28 cellular contexts compared by ENCODE assay signal in genomic region chr5:9401786-9402472, GRCh38.
A peak's percentile ranks its signal among the peaks of the same experiment; 100 is the strongest.
DNase-seq lines count a peak whose midpoint lies in the region; ATAC-seq, FAIRE-seq and TF ChIP-seq lines count a peak whose summit lies in the region.
"Had no signal": no experiment of that assay in that cellular context is flagged by ENCODE, and none has a peak within 500 bp of the region (broad histone marks: within the 10 kb centered on the region; RNA-seq: fewer than 3 reads in every experiment).

No MANE protein-coding gene starts in this region.

- TF ChIP-seq CTCF in bronchial epithelial cell (IDR thresholded peaks at IDR 0.05; ENCODE audit: insufficient read depth, low read length, severe bottlenecking): no peak

- ATAC-seq in left lobe of liver: peak; percentile 81
- no peak for ATAC-seq in GM18870 (IDR thresholded peaks at IDR 0.05; ENCODE audit: unreplicated experiment)
- ATAC-seq in stimulated activated naive CD8-positive, alpha-beta T cell treated with anti-CD3 and anti-CD28 coated beads, Interleukin-15, Interleukin-2, amounts not matched to agents 100 U/mL and 50 U/mL, for 24 hours: no peak
- ATAC-seq: activated CD8-positive, alpha-beta T cell treated with anti-CD3 and anti-CD28 coated beads for 36 hours; foreskin keratinocyte; GM12878; pancreas; upper lobe of right lung had no signal

- DNase-seq in EH (ENCODE audit: low read depth) (peak; percentile 33), LHCN-M2 (ENCODE audit: low read depth) (peak; percentile 18), bronchial epithelial cell (ENCODE audit: low read depth) (peak; percentile 72), left lobe of liver (ENCODE audit: low spot score) (peak; percentile 69), DMS114 treated with DMSO at 0.1 percent for 48 hours (lab: John Stamatoyannopoulos, UW; ENCODE audit: unreplicated experiment) (no peak)
- no peak for DNase-seq in activated CD4-positive, alpha-beta memory T cell treated with anti-CD3 and anti-CD28 coated beads, Interleukin-2, amount 10 ng/mL, durations not matched to agents 7 days and 5 days
- DNase-seq in stimulated activated naive CD8-positive, alpha-beta T cell treated with anti-CD3 and anti-CD28 coated beads, Interleukin-15, Interleukin-2, amounts not matched to agents 100 U/mL and 50 U/mL, for 24 hours: no peak
- DNase-seq: ACHN; activated CD4-positive, CD25-positive, alpha-beta regulatory T cell; activated CD8-positive, alpha-beta T cell treated with anti-CD3 and anti-CD28 coated beads for 36 hours; activated gamma-delta T cell treated with Interleukin-2 at 50 U/mL for 16 hours; activated T-cell treated with anti-CD3 and anti-CD28 coated beads for 4 hours; DMS 273 treated with DMSO at 0.1 percent for 48 hours; GF-D8; Kasumi-1; left ventricle myocardium inferior; NCI-H1436; NCI-H526; pancreas; RPMI8226; sigmoid colon; SK-N-SH; substantia nigra; upper lobe of right lung had no signal

- FAIRE-seq in bronchial epithelial cell (lab: Jason Lieb, UNC): no peak
- FAIRE-seq: GM12878, pancreas had no signal

- H3K36me3 Mint-ChIP-seq in activated CD4-positive, alpha-beta memory T cell treated with anti-CD3 and anti-CD28 coated beads, Interleukin-2, amount 10 ng/mL, durations not matched to agents 7 days and 5 days (ENCODE audit: low read depth): no peaks in the 10 kb centered on the region

- CTCF ChIA-PET in activated CD4-positive, alpha-beta memory T cell treated with anti-CD3 and anti-CD28 coated beads, Interleukin-2, amount 10 ng/mL, durations not matched to agents 7 days and 5 days (lab: Charles Lee): no interaction called here

- H3K4me3 ChIP-seq in bronchial epithelial cell (ENCODE audit: low read depth, low read length): no peak overlapping the region
- H3K4me3 ChIP-seq: GM12878, left ventricle myocardium inferior, pancreas, sigmoid colon, upper lobe of right lung had no signal

- no peak overlapping the region for H3K4me3 Mint-ChIP-seq in activated CD4-positive, alpha-beta memory T cell treated with anti-CD3 and anti-CD28 coated beads, Interleukin-2, amount 10 ng/mL, durations not matched to agents 7 days and 5 days
- H3K4me3 Mint-ChIP-seq: activated CD8-positive, alpha-beta T cell treated with anti-CD3 and anti-CD28 coated beads for 36 hours; nephron had no signal

- no peaks in the 10 kb centered on the region for H3K4me1 Mint-ChIP-seq in activated CD4-positive, alpha-beta memory T cell treated with anti-CD3 and anti-CD28 coated beads, Interleukin-2, amount 10 ng/mL, durations not matched to agents 7 days and 5 days
- H3K4me1 Mint-ChIP-seq: nephron had no signal

- H3K27ac Mint-ChIP-seq in activated CD4-positive, alpha-beta memory T cell treated with anti-CD3 and anti-CD28 coated beads, Interleukin-2, amount 10 ng/mL, durations not matched to agents 7 days and 5 days: no peak overlapping the region
- H3K27ac Mint-ChIP-seq: activated CD8-positive, alpha-beta T cell treated with anti-CD3 and anti-CD28 coated beads for 36 hours; nephron had no signal

- no peaks in the 10 kb centered on the region for H3K36me3 ChIP-seq in bronchial epithelial cell (ENCODE audit: control insufficient read depth, insufficient read depth, low read length)
- H3K36me3 ChIP-seq: left ventricle myocardium inferior, pancreas, sigmoid colon, upper lobe of right lung had no signal

- POLR2A ChIA-PET in activated CD4-positive, alpha-beta memory T cell treated with anti-CD3 and anti-CD28 coated beads, Interleukin-2, amount 10 ng/mL, durations not matched to agents 7 days and 5 days (lab: Charles Lee): no interaction called here

- H3K27me3 ChIP-seq in bronchial epithelial cell (ENCODE audit: control insufficient read depth, insufficient read depth, low read length): no peaks in the 10 kb centered on the region
- H3K27me3 ChIP-seq: foreskin keratinocyte, pancreas, sigmoid colon, upper lobe of right lung had no signal

- no peaks in the 10 kb centered on the region for H3K27me3 Mint-ChIP-seq in activated CD4-positive, alpha-beta memory T cell treated with anti-CD3 and anti-CD28 coated beads, Interleukin-2, amount 10 ng/mL, durations not matched to agents 7 days and 5 days
- H3K27me3 Mint-ChIP-seq: activated CD8-positive, alpha-beta T cell treated with anti-CD3 and anti-CD28 coated beads for 36 hours had no signal

- peaks cover 14% of the 10 kb centered on the region for H3K9me3 Mint-ChIP-seq in activated CD4-positive, alpha-beta memory T cell treated with anti-CD3 and anti-CD28 coated beads, Interleukin-2, amount 10 ng/mL, durations not matched to agents 7 days and 5 days

Comparison
In these comparisons a context has a peak if more than half of its experiments do, and no peak if none do; other contexts are left out.
1. DNase-seq: peak in EH (single experiment), LHCN-M2 (single experiment), bronchial epithelial cell (single experiment) and left lobe of liver (single experiment); none in activated CD4-positive, alpha-beta memory T cell treated with anti-CD3 and anti-CD28 coated beads, Interleukin-2, amount 10 ng/mL, durations not matched to agents 7 days and 5 days (single experiment), DMS114 treated with DMSO at 0.1 percent for 48 hours (single experiment) and stimulated activated naive CD8-positive, alpha-beta T cell treated with anti-CD3 and anti-CD28 coated beads, Interleukin-15, Interleukin-2, amounts not matched to agents 100 U/mL and 50 U/mL, for 24 hours (single experiment).